ENCODE assay signal across 17 cellular contexts in genomic region chr17:13099906-13100305, GRCh38.
DNase-seq lines count a peak whose midpoint lies in the region; ATAC-seq, FAIRE-seq and TF ChIP-seq lines count a peak whose summit lies in the region.
"Had no signal": no experiment of that assay in that cellular context is flagged by ENCODE, and none has a peak within 500 bp of the region (broad histone marks: within the 10 kb centered on the region; RNA-seq: fewer than 3 reads in every experiment).

No MANE protein-coding gene starts in this region.

- no peak overlapping the region for H3K4ac ChIP-seq in H1 (replicated peaks; ENCODE audit: insufficient read length, low read depth, low read length)

- no peak overlapping the region for H3K23ac ChIP-seq in H1 (ENCODE audit: insufficient read length)

- no peak for ATAC-seq in HG02763 (IDR thresholded peaks at IDR 0.05; ENCODE audit: unreplicated experiment)
- ATAC-seq: K562 had no signal

- no peak overlapping the region for H4K5ac ChIP-seq in H1 (ENCODE audit: insufficient read length, low read depth, low read length)

- TF ChIP-seq CTCF in brain (conservative IDR thresholded peaks at IDR 0.05) (no peak), H1 (IDR thresholded peaks at IDR 0.05; ENCODE audit: control extremely low read depth in 1 of 3, insufficient read depth in 1 of 3, low read depth in 1 of 3, low read length in 3 of 3) (no peak), smooth muscle cell (IDR thresholded peaks at IDR 0.05; ENCODE audit: borderline replicate concordance, insufficient read depth, poor library complexity, severe bottlenecking) (no peak)

- no peak overlapping the region for H3K56ac ChIP-seq in H1 (replicated peaks; ENCODE audit: insufficient read length, low read depth, low read length)

- no peak overlapping the region for H3K27ac ChIP-seq in H1 (ENCODE audit: low read depth, low read length)
- H3K27ac ChIP-seq in smooth muscle cell (ENCODE audit: low read depth), result no peak overlapping the region
- H3K27ac ChIP-seq: HL-60 had no signal

- in situ Hi-C loops in G401 (cut with HindIII; ENCODE audit: low sequenced_read_pairs), result no loop called here

- no peak overlapping the region for H2BK12ac ChIP-seq in H1 (ENCODE audit: low read depth, low read length)

- H2BK120ac ChIP-seq in H1 (replicated peaks; ENCODE audit: low read depth, low read length), result no peak overlapping the region

- no peak overlapping the region for H2AFZ ChIP-seq in H1 (ENCODE audit: low read length)
- H2AFZ ChIP-seq in smooth muscle cell (ENCODE audit: low read depth), result peak overlapping the region; percentile 68

- peaks cover 12% of the 10 kb centered on the region for H3K4me1 Mint-ChIP-seq in brain
- H3K4me1 Mint-ChIP-seq: CD4-positive, CD25-positive, alpha-beta regulatory T cell; CD8-positive, alpha-beta memory T cell had no signal

- no peak overlapping the region; the same call in 1 of the 2 replicates for H2BK5ac ChIP-seq in H1 (ENCODE audit: low read depth, low read length)

- no peaks in the 10 kb centered on the region for H3K23me2 ChIP-seq in H1 (ENCODE audit: low read depth, low read length)

- no peak overlapping the region for H3K9ac ChIP-seq in H1 (replicated peaks in 1 of 4; ENCODE audit: extremely low read depth in 1 of 4, low read depth in 3 of 4, low read length in 3 of 4)
- H3K9ac ChIP-seq in smooth muscle cell (ENCODE audit: low read depth), result no peak overlapping the region

- no peaks in the 10 kb centered on the region for H3K79me1 ChIP-seq in H1 (ENCODE audit: low read depth, low read length)

- H3K36me3 ChIP-seq in H1 (ENCODE audit: control insufficient read depth in 2 of 4, insufficient read depth in 4 of 4, low read length in 3 of 4), result no peaks in the 10 kb centered on the region
- H3K36me3 ChIP-seq in smooth muscle cell (ENCODE audit: low read depth), result no peaks in the 10 kb centered on the region
- H3K36me3 ChIP-seq: BE2C had no signal

- H3K4me3 ChIP-seq in H1 (ENCODE audit: extremely low read depth in 1 of 4, insufficient read depth in 2 of 4, low read depth in 3 of 4, low read length in 4 of 4), result no peak overlapping the region
- H3K4me3 ChIP-seq in smooth muscle cell, result no peak overlapping the region
- H3K4me3 ChIP-seq: K562 had no signal

- H4K8ac ChIP-seq in H1 (ENCODE audit: extremely low read depth, insufficient read depth, low read length), result no peak overlapping the region; the same call in 1 of the 2 replicates

- no peak overlapping the region for H3K14ac ChIP-seq in H1 (ENCODE audit: insufficient read length)

- H3K18ac ChIP-seq in H1 (ENCODE audit: extremely low read depth, low read length), result no peak overlapping the region

- H3F3A ChIP-seq in smooth muscle cell (ENCODE audit: low read depth), result no peaks in the 10 kb centered on the region

- H3K27me3 ChIP-seq in H1 (replicated peaks in 1 of 4; ENCODE audit: control insufficient read depth in 3 of 4, extremely low read depth in 1 of 4, insufficient read depth in 3 of 4, low read length in 3 of 4), result no peaks in the 10 kb centered on the region
- no peaks in the 10 kb centered on the region for H3K27me3 ChIP-seq in smooth muscle cell (ENCODE audit: low read depth)
- H3K27me3 ChIP-seq: BE2C had no signal

- WGBS in H1 (ENCODE audit: extremely low coverage in 1 of 2, insufficient coverage in 1 of 2, insufficient read length in 1 of 2, insufficient replicate concordance in 2 of 2, low coverage in 1 of 2, low lambda C conversion rate in 2 of 2, missing lambda C conversion rate in 1 of 2), 2 experiments, result 88% methylated on average over 9 of the region's 9 CpGs; no CpG with 5 or more reads in 1 of the 2 experiments
- WGBS in smooth muscle cell (ENCODE audit: low lambda C conversion rate), result 77% methylated on average over 9 of the region's 9 CpGs

- FAIRE-seq in H1 (lab: Jason Lieb, UNC), result no peak
- FAIRE-seq: K562 had no signal

- H4K91ac ChIP-seq in H1 (replicated peaks; ENCODE audit: insufficient read length, low read length), result no peak overlapping the region

- H3K9me3 Mint-ChIP-seq in brain, result no peaks in the 10 kb centered on the region

- no peaks in the 10 kb centered on the region; a peak in 1 of 4 replicates for H3K9me3 ChIP-seq in H1 (ENCODE audit: insufficient read depth in 2 of 2, low read depth in 1 of 2, low read length in 1 of 2)
- H3K9me3 ChIP-seq in smooth muscle cell (replicated peaks; ENCODE audit: low read depth), result no peaks in the 10 kb centered on the region
- H3K9me3 ChIP-seq: BE2C had no signal

- no peak overlapping the region for H3K4me3 Mint-ChIP-seq in brain
- H3K4me3 Mint-ChIP-seq: CD4-positive, CD25-positive, alpha-beta regulatory T cell; CD8-positive, alpha-beta memory T cell had no signal

- H4K20me1 ChIP-seq in H1 (replicated peaks in 1 of 2; ENCODE audit: control insufficient read depth in 1 of 2, insufficient read depth in 2 of 2, low read length in 2 of 2), result no peaks in the 10 kb centered on the region
- H4K20me1 ChIP-seq in smooth muscle cell (ENCODE audit: low read depth), result no peaks in the 10 kb centered on the region

- no peaks in the 10 kb centered on the region for H3K36me3 Mint-ChIP-seq in brain
- H3K36me3 Mint-ChIP-seq: CD4-positive, CD25-positive, alpha-beta regulatory T cell; CD8-positive, alpha-beta memory T cell had no signal

- H3K4me2 ChIP-seq in H1 (ENCODE audit: insufficient read depth in 1 of 2, low read depth in 2 of 2, low read length in 2 of 2) (no peak overlapping the region), smooth muscle cell (no peak overlapping the region)

- POLR2A ChIA-PET in H1 (lab: Charles Lee; ENCODE audit: partially characterized antibody), result no interaction called here

- peak overlapping the region in 3 of 5 experiments; percentile 0 to 14 (median 14) for H3K27ac Mint-ChIP-seq in brain
- H3K27ac Mint-ChIP-seq: CD4-positive, CD25-positive, alpha-beta regulatory T cell; CD8-positive, alpha-beta memory T cell had no signal

- no peak overlapping the region for H2BK15ac ChIP-seq in H1 (ENCODE audit: low read length)

- H2AK5ac ChIP-seq in H1 (ENCODE audit: low read depth, low read length), result no peak overlapping the region

- no peak for TF ChIP-seq POLR2A in H1 (IDR thresholded peaks at IDR 0.05; ENCODE audit: control extremely low read depth in 1 of 2, low read depth in 2 of 2, low read length in 2 of 2)

- CTCF ChIA-PET in H1 (lab: Charles Lee; ENCODE audit: partially characterized antibody), result interaction anchor here (0.8 to 1.7 kb wide), 3 partner anchors 12 to 69 kb away, joined by 3 to 5 read pairs (median 5); no protein-coding TSS in a partner anchor

- peaks cover under 1% of the 10 kb centered on the region for H3K27me3 Mint-ChIP-seq in brain
- H3K27me3 Mint-ChIP-seq: CD4-positive, CD25-positive, alpha-beta regulatory T cell; CD8-positive, alpha-beta memory T cell had no signal

- H3K79me2 ChIP-seq in H1 (ENCODE audit: control insufficient read depth in 1 of 2, insufficient read depth in 2 of 2, low read length in 2 of 2) (no peaks in the 10 kb centered on the region), smooth muscle cell (ENCODE audit: low read depth) (no peaks in the 10 kb centered on the region)

- peak; percentile 97 for DNase-seq in G401 (ENCODE audit: low spot score)
- DNase-seq in H1 (ENCODE audit: low read depth in 1 of 2, low spot score in 2 of 2), result no peak
- no peak for DNase-seq in smooth muscle cell (lab: John Stamatoyannopoulos, UW; ENCODE audit: unreplicated experiment)
- DNase-seq in activated CD8-positive, alpha-beta memory T cell treated with anti-CD3 and anti-CD28 coated beads for 24 hours, result no peak
- DNase-seq in OCI-M2 (lab: John Stamatoyannopoulos, UW; ENCODE audit: unreplicated experiment), result no peak
- DNase-seq: BE2C; CD4-positive, CD25-positive, alpha-beta regulatory T cell; CD8-positive, alpha-beta memory T cell; COR-L47; DMS153; DMS79; GF-D8; HCEC 1CT had no signal

- H2BK20ac ChIP-seq in H1 (ENCODE audit: low read length), result 0 out of 2 replicates have a peak overlapping the region, but pooled peaks have one; percentile 62

- TF ChIP-seq RAD21 in H1 (IDR thresholded peaks at IDR 0.05 in 1 of 2, conservative IDR thresholded peaks at IDR 0.05 in 1 of 2; ENCODE audit: low read depth in 2 of 2, low read length in 2 of 2), result no peak

- 0 out of 7 replicates have a peak, but pooled peaks cover 0 to 3% (median 0%) of the 10 kb centered on the region in 4 experiments for H3K4me1 ChIP-seq in H1 (replicated peaks in 1 of 4; ENCODE audit: control insufficient read depth in 3 of 4, insufficient read depth in 4 of 4, low read length in 3 of 4)
- peaks cover 6% of the 10 kb centered on the region for H3K4me1 ChIP-seq in smooth muscle cell (ENCODE audit: low read depth)
- H3K4me1 ChIP-seq: BE2C had no signal

- no peak for TF ChIP-seq EP300 in H1 (IDR thresholded peaks at IDR 0.05; ENCODE audit: borderline replicate concordance in 1 of 2, low read depth in 2 of 2, low read length in 2 of 2)

TF ChIP-seq in H1, 55 proteins besides CTCF, POLR2A, EP300 and RAD21:
- TF ChIP-seq SUZ12 (IDR thresholded peaks at IDR 0.05; ENCODE audit: low read length), result no peak
- TF ChIP-seq SIN3A (conservative IDR thresholded peaks at IDR 0.05 in 1 of 2, IDR thresholded peaks at IDR 0.05 in 1 of 2; ENCODE audit: low read depth in 1 of 2, low read length in 2 of 2), result no peak
- no peak for TF ChIP-seq HDAC2 (IDR thresholded peaks at IDR 0.05; ENCODE audit: borderline replicate concordance in 1 of 2, low read depth in 2 of 2, low read length in 2 of 2)
- TF ChIP-seq SIX5 (IDR thresholded peaks at IDR 0.05; ENCODE audit: low read depth, low read length), result no peak
